ENCODE assay signal across 9 cellular contexts in genomic region chr6:122789862-122790739, GRCh38. TPM values are rescaled to one million over a fixed set of nuclear protein-coding genes. Genes with fewer than 3 reads are reported as not detected.
DNase-seq lines count a peak whose midpoint lies in the region; ATAC-seq and TF ChIP-seq lines count a peak whose summit lies in the region.
"Had no signal": no experiment of that assay in that cellular context is flagged by ENCODE, and none has a peak within 500 bp of the region (broad histone marks: within the 10 kb centered on the region; RNA-seq: fewer than 3 reads in every experiment).

No MANE protein-coding gene starts in this region.

- peak overlapping the region; percentile 56 for H2AK9ac ChIP-seq in IMR-90 (replicated peaks; ENCODE audit: low read depth, low read length, poor library complexity)

- dilution Hi-C loops in IMR-90 (cut with HindIII; ENCODE audit: low sequenced_read_pairs, unreplicated experiment) = no loop called here

- H3K27ac ChIP-seq in IMR-90 (ENCODE audit: insufficient read depth, low read length) (peak overlapping the region; percentile 85), muscle layer of colon (ENCODE audit: low read depth, low read length) (peak overlapping the region; percentile 85), urinary bladder (ENCODE audit: low read depth) (peak overlapping the region; percentile 94)
- H3K27ac ChIP-seq: BLaER1 had no signal

- peak overlapping the region; percentile 63 for H3K4me3 ChIP-seq in IMR-90 (ENCODE audit: insufficient read depth, low read depth, low read length)
- H3K4me3 ChIP-seq in epithelial cell of esophagus (ENCODE audit: low read length) = peak overlapping the region; percentile 75
- peak overlapping the region; percentile 70 to 93 for H3K4me3 ChIP-seq in muscle layer of colon (ENCODE audit: low read depth in 1 of 2, low read length in 2 of 2)
- H3K4me3 ChIP-seq in urinary bladder (ENCODE audit: low read depth, low read length) = peak overlapping the region; percentile 69
- H3K4me3 ChIP-seq: BLaER1 had no signal

- peaks cover 65% of the 10 kb centered on the region for H3K27me3 Mint-ChIP-seq in T-helper 1 cell treated with Interleukin-12 subunit alpha and Interleukin-12 subunit beta and Interleukin-4 antibody, amounts not matched to agents 30 μg/mL and 1 μg/mL, for 36 hours (ENCODE audit: low read depth)

- peak overlapping the region; percentile 73 for H3K18ac ChIP-seq in IMR-90 (ENCODE audit: low read depth, low read length)

- WGBS in IMR-90 (ENCODE audit: extremely low coverage in 2 of 2, insufficient read length in 1 of 2), 2 experiments = 0% methylated on average over 10 of the region's 27 CpGs; no CpG with 5 or more reads in 1 of the 2 experiments
- 11% methylated on average over 27 of the region's 27 CpGs for WGBS in urinary bladder

- H2BK5ac ChIP-seq in IMR-90 (ENCODE audit: low read depth, low read length, poor library complexity, severe bottlenecking) = peak overlapping the region; percentile 90

- H3K56ac ChIP-seq in IMR-90 (ENCODE audit: extremely low read depth, insufficient read depth, low read length) = peak overlapping the region; percentile 91

- H3K4me2 ChIP-seq in IMR-90 (ENCODE audit: low read depth, low read length) = peak overlapping the region; percentile 82
- H3K4me2 ChIP-seq: BLaER1 had no signal

- no peaks in the 10 kb centered on the region for H3K36me3 Mint-ChIP-seq in T-helper 1 cell treated with Interleukin-12 subunit alpha and Interleukin-12 subunit beta and Interleukin-4 antibody, amounts not matched to agents 30 μg/mL and 1 μg/mL, for 36 hours (ENCODE audit: low read depth)

- H3K4me1 ChIP-seq in IMR-90 (ENCODE audit: control insufficient read depth, insufficient read depth, low read length) = peaks cover 9% of the 10 kb centered on the region
- H3K4me1 ChIP-seq in muscle layer of colon (ENCODE audit: insufficient read depth, low read length) = peaks cover 15% of the 10 kb centered on the region
- no peaks in the 10 kb centered on the region for H3K4me1 ChIP-seq in urinary bladder (ENCODE audit: insufficient read depth)
- H3K4me1 ChIP-seq: BLaER1 had no signal

- peak overlapping the region; percentile 80 for H4K91ac ChIP-seq in IMR-90 (ENCODE audit: insufficient read depth, low read depth, low read length)

- peak overlapping the region; percentile 95 for H2AFZ ChIP-seq in IMR-90 (replicated peaks; ENCODE audit: low read length, poor library complexity)

- peak overlapping the region; percentile 72 for H2BK20ac ChIP-seq in IMR-90 (ENCODE audit: low read depth, low read length)

- H3K27me3 ChIP-seq in IMR-90 (ENCODE audit: control insufficient read depth, insufficient read depth, low read length) (no peaks in the 10 kb centered on the region), muscle layer of colon (ENCODE audit: control insufficient read depth in 1 of 2, insufficient read depth in 2 of 2, low read length in 2 of 2) (no peaks in the 10 kb centered on the region)
- H3K27me3 ChIP-seq: BLaER1 had no signal

- TF ChIP-seq CTCF in IMR-90 (conservative IDR thresholded peaks at IDR 0.05; ENCODE audit: low read depth, low read length) = no peak
- peak; percentile 2 for TF ChIP-seq CTCF in epithelial cell of esophagus (IDR thresholded peaks at IDR 0.05; ENCODE audit: insufficient read depth, low read depth, low read length, missing control alignments)

- H3K9me1 ChIP-seq in IMR-90 (ENCODE audit: insufficient read depth, low read length) = no peaks in the 10 kb centered on the region

- ATAC-seq in GM21737 (IDR thresholded peaks at IDR 0.05; ENCODE audit: unreplicated experiment) (peak; percentile 48), IMR-90 (ENCODE audit: low read depth) (peak; percentile 2; the same call in 1 of the 2 replicates)

- peaks cover 12% of the 10 kb centered on the region for H3K4me1 Mint-ChIP-seq in T-helper 1 cell treated with Interleukin-12 subunit alpha and Interleukin-12 subunit beta and Interleukin-4 antibody, amounts not matched to agents 30 μg/mL and 1 μg/mL, for 36 hours (ENCODE audit: low read depth)

- H4K5ac ChIP-seq in IMR-90 (ENCODE audit: low read depth, low read length) = peak overlapping the region; percentile 83

- H3K23ac ChIP-seq in IMR-90 (ENCODE audit: low read depth, low read length) = peak overlapping the region; percentile 89; the same call in 1 of the 2 replicates

- peak overlapping the region; percentile 83 for H3K14ac ChIP-seq in IMR-90 (replicated peaks; ENCODE audit: low read depth, low read length)

- TF ChIP-seq POLR2A in IMR-90 (IDR thresholded peaks at IDR 0.05; ENCODE audit: low read depth, low read length) = 0 out of 2 replicates have a peak, but pooled peaks have one; percentile 4

- H4K20me1 ChIP-seq in IMR-90 (ENCODE audit: insufficient read depth, low read length) = no peaks in the 10 kb centered on the region
- H4K20me1 ChIP-seq: BLaER1 had no signal

- CTCF ChIA-PET in IMR-90 (lab: Yijun Ruan, JAX) = interaction anchor here (0.5 to 1.6 kb wide), 11 partner anchors 8 to 1092 kb away, joined by 3 to 8 read pairs (median 3); no protein-coding TSS in a partner anchor

- peak overlapping the region; percentile 90 for H3K4me3 Mint-ChIP-seq in T-helper 1 cell treated with Interleukin-12 subunit alpha and Interleukin-12 subunit beta and Interleukin-4 antibody, amounts not matched to agents 30 μg/mL and 1 μg/mL, for 36 hours

- H3K27ac Mint-ChIP-seq in T-helper 1 cell treated with Interleukin-12 subunit alpha and Interleukin-12 subunit beta and Interleukin-4 antibody, amounts not matched to agents 30 μg/mL and 1 μg/mL, for 36 hours = peak overlapping the region; percentile 79

- H3K36me3 ChIP-seq in IMR-90 (ENCODE audit: control insufficient read depth, insufficient read depth, low read length) = peaks cover 1% of the 10 kb centered on the region; the same call in 1 of the 2 replicates
- H3K36me3 ChIP-seq in muscle layer of colon (ENCODE audit: insufficient read depth, low read length) = no peaks in the 10 kb centered on the region
- H3K36me3 ChIP-seq in urinary bladder (ENCODE audit: insufficient read depth) = no peaks in the 10 kb centered on the region
- H3K36me3 ChIP-seq: BLaER1 had no signal

- peaks cover 4 to 28% of the 10 kb centered on the region in 2 experiments; a peak in 2 of 4 replicates for H3K79me1 ChIP-seq in IMR-90 (ENCODE audit: low read depth in 1 of 2, low read length in 2 of 2)

- peak overlapping the region; percentile 79 for H3K9ac ChIP-seq in IMR-90 (ENCODE audit: low read depth, low read length)
- peak overlapping the region; percentile 69 for H3K9ac ChIP-seq in muscle layer of colon (ENCODE audit: low read length)
- H3K9ac ChIP-seq: BLaER1 had no signal

- H3K9me3 ChIP-seq in IMR-90 (ENCODE audit: control insufficient read depth, insufficient read depth, low read length) (no peaks in the 10 kb centered on the region), muscle layer of colon (ENCODE audit: low read length) (no peaks in the 10 kb centered on the region)

- H4K8ac ChIP-seq in IMR-90 (ENCODE audit: low read depth in 2 of 2, low read length in 2 of 2) = peak overlapping the region; percentile 33 to 96

- peak overlapping the region; percentile 23 for H2AK5ac ChIP-seq in IMR-90 (ENCODE audit: low read depth, low read length)

- BruUV-seq in IMR-90 (replicated peaks; lab: Mats Ljungman, UMichigan) = TSS peak; percentile 40

- no peaks in the 10 kb centered on the region for H3K9me3 Mint-ChIP-seq in T-helper 1 cell treated with Interleukin-12 subunit alpha and Interleukin-12 subunit beta and Interleukin-4 antibody, amounts not matched to agents 30 μg/mL and 1 μg/mL, for 36 hours

- POLR2A ChIA-PET in IMR-90 (lab: Charles Lee; ENCODE audit: unreplicated experiment) = interaction anchor here (0.7 to 1.3 kb wide), 3 partner anchors 13 to 362 kb away, joined by 3 to 4 read pairs (median 3); no protein-coding TSS in a partner anchor

- peak; percentile 75 for DNase-seq in NCI-H82 (lab: John Stamatoyannopoulos, UW)
- DNase-seq in NCI-H82 treated with DMSO at 0.1 percent for 48 hours (lab: John Stamatoyannopoulos, UW; ENCODE audit: unreplicated experiment) = no peak
- peak; percentile 30 for DNase-seq in IMR-90
- peak; percentile 63 for DNase-seq in epithelial cell of esophagus (ENCODE audit: low read depth)

- in situ Hi-C loops in IMR-90 (cut with MboI; ENCODE audit: low sequenced_read_pairs) = no loop called here

- peak overlapping the region; percentile 33; the same call in 2 of the 3 replicates for H2BK15ac ChIP-seq in IMR-90 (ENCODE audit: low read depth, low read length)

- no peak for TF ChIP-seq RAD21 in IMR-90 (IDR thresholded peaks at IDR 0.05; ENCODE audit: low read length)

- peak overlapping the region; percentile 80 for H2BK120ac ChIP-seq in IMR-90 (ENCODE audit: low read depth, low read length)

- peak overlapping the region; percentile 87 for H3K4ac ChIP-seq in IMR-90 (ENCODE audit: low read depth, low read length)

- intact Hi-C loops in IMR-90 (cut with micrococcal nuclease) = loop anchor here (1.0 to 5.0 kb wide), 4 partner anchors 8 to 49 kb away; no protein-coding TSS in a partner anchor

TF ChIP-seq in IMR-90, 13 proteins besides CTCF, POLR2A, EP300 and RAD21 (continues in another document):
- TF ChIP-seq, protein P1, sequence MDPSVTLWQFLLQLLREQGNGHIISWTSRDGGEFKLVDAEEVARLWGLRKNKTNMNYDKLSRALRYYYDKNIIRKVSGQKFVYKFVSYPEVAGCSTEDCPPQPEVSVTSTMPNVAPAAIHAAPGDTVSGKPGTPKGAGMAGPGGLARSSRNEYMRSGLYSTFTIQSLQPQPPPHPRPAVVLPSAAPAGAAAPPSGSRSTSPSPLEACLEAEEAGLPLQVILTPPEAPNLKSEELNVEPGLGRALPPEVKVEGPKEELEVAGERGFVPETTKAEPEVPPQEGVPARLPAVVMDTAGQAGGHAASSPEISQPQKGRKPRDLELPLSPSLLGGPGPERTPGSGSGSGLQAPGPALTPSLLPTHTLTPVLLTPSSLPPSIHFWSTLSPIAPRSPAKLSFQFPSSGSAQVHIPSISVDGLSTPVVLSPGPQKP (IDR thresholded peaks at IDR 0.05; ENCODE audit: borderline replicate concordance, low read depth, low read length) = no peak
- no peak for TF ChIP-seq BHLHE40 (IDR thresholded peaks at IDR 0.05; ENCODE audit: low read depth, low read length)
- no peak for TF ChIP-seq MAFK (IDR thresholded peaks at IDR 0.05; ENCODE audit: low read depth, low read length)
- no peak for TF ChIP-seq CHD1 (IDR thresholded peaks at IDR 0.05; ENCODE audit: low read depth, low read length)
- TF ChIP-seq RCOR1 (IDR thresholded peaks at IDR 0.05; ENCODE audit: insufficient replicate concordance, low read length) = no peak
- TF ChIP-seq MXI1 (IDR thresholded peaks at IDR 0.05; ENCODE audit: borderline replicate concordance, low read depth, low read length) = no peak

RNA-seq across cellular contexts. Expression of gene SMPDL3A, which starts 1.0 kb away (rescaled TPM):
- total RNA-seq in IMR-90 (2012; rRNA removed) (9.7 and 9.9 TPM in 2 replicates), urinary bladder (25.9 TPM)
- polyA plus RNA-seq in IMR-90 (2012; rRNA removed) (14.2 TPM in 2 replicates), urinary bladder (13.7 TPM)
- polyA plus RNA-seq in IMR-90 (2012; cell fraction: cytosol; rRNA removed) = 3.5 and 7.3 TPM in 2 replicates
- 3.2 and 12.1 TPM in 2 replicates for polyA plus RNA-seq in IMR-90 (2012; cell fraction: nucleus; rRNA removed; ENCODE audit: low replicate concordance)

RNA-seq across cellular contexts. Expression of gene FABP7, which starts 10.6 kb away (rescaled TPM):
- total RNA-seq in IMR-90 (2012; rRNA removed) = not detected in 2 replicates
- polyA plus RNA-seq in IMR-90 (2012; rRNA removed) = not detected in 2 replicates
- not detected in 2 replicates for polyA plus RNA-seq in IMR-90 (2012; cell fraction: cytosol; rRNA removed)
- polyA plus RNA-seq in IMR-90 (2012; cell fraction: nucleus; rRNA removed; ENCODE audit: low replicate concordance) = not detected in 2 replicates
- 0.63 TPM for total RNA-seq in urinary bladder
- polyA plus RNA-seq in urinary bladder = not detected
